ENCODE assay signal across 12 cellular contexts in the genomic region with DNA sequence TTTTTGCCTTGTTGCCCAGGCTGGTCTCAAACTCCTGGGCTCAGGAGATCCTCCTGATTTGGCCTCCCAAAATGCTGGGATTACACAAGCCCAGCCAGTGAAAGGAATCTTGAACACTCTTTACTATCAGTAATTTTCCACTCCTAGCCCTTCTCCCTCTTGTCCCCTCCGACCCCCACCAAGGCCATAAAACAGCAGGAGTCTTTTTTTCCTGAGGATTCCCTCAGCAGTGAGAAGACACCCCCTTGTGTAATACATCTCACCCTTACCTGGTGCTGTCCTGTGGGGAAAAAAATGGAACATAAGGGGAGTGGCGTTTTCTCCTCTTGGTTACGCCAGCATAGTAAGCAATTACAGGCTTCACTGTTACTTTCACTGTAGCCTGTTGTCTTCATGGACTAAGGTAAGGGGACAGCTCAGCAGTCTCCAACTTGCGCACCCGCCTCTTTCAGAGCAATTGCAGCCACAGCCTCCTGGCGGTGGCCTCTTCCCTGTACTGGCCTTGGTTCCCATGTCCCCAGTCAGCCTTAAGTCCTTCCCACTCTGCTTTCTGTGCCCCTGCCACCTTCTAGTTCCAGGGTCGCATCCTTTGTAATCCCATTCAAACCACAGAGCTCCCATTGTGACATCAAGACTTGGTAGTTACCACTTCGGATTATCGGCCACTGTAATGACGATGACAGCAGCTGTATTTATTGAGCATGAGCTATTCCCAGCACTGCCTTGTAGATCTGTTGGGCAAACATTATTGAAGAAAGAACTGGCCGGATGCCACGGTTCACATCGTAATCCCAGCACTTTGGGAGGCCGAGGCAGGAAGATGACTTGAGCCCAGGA. TPM values are rescaled to one million over a fixed set of nuclear protein-coding genes. Genes with fewer than 3 reads are reported as not detected.
A peak's percentile ranks its signal among the peaks of the same experiment; 100 is the strongest.
DNase-seq lines count a peak whose midpoint lies in the region; ATAC-seq, FAIRE-seq and TF ChIP-seq lines count a peak whose summit lies in the region.
"Had no signal": no experiment of that assay in that cellular context is flagged by ENCODE, and none has a peak within 500 bp of the region (broad histone marks: within the 10 kb centered on the region; RNA-seq: fewer than 3 reads in every experiment).

No MANE protein-coding gene starts in this region.

- no peak for FAIRE-seq in A549 (lab: Jason Lieb, UNC)
- no peak for FAIRE-seq in D721Med (lab: Jason Lieb, UNC)
- FAIRE-seq: GM18507 had no signal

- no peak overlapping the region for H3K4me2 ChIP-seq in A549

- H3K27ac ChIP-seq in A549: peak overlapping the region; percentile 25 to 32; a peak in 1 of 6 replicates
- H3K27ac ChIP-seq in cingulate gyrus (ENCODE audit: low read depth, low read length): peak overlapping the region; percentile 47

- TF ChIP-seq CTCF in A549 (IDR thresholded peaks at IDR 0.05): no peak
- TF ChIP-seq CTCF in neural crest cell (conservative IDR thresholded peaks at IDR 0.05): no peak
- TF ChIP-seq CTCF in D721Med (IDR thresholded peaks at IDR 0.05; ENCODE audit: insufficient read depth, missing control alignments): no peak

- no peaks in the 10 kb centered on the region for H3K9me3 ChIP-seq in A549

- peak overlapping the region; percentile 28 for H3K27ac Mint-ChIP-seq in neural crest cell (ENCODE audit: unreplicated experiment)
- H3K27ac Mint-ChIP-seq: memory B cell; T-helper 2 cell treated with Interferon-gamma antibody and Interleukin-4, amounts not matched to agents 5 μg/mL and 100 μg/mL, for 36 hours had no signal

- ATAC-seq in A549: peak; percentile 48; a peak in 3 of 6 replicates

- TF ChIP-seq RAD21 in A549 (conservative IDR thresholded peaks at IDR 0.05 in 1 of 2, IDR thresholded peaks at IDR 0.05 in 1 of 2): no peak

- CTCF ChIA-PET in A549 (lab: Yijun Ruan, JAX): interaction anchor here (1.2 to 2.8 kb wide), 5 partner anchors 18 to 114 kb away, joined by 3 to 14 read pairs (median 3); no protein-coding TSS in a partner anchor

- WGBS in A549 (ENCODE audit: missing lambda C conversion rate): 71% methylated on average over 14 of the region's 14 CpGs

- POLR2A ChIA-PET in A549 (lab: Yijun Ruan, JAX): interaction anchor here (1.3 kb wide), 1 partner anchor 10 kb away, joined by 3 read pairs; a partner anchor contains a TSS

- peaks cover 3% of the 10 kb centered on the region for H3K27me3 Mint-ChIP-seq in neural crest cell (ENCODE audit: low read depth)

- peaks cover 20% of the 10 kb centered on the region for H3K4me1 ChIP-seq in A549

- no peaks in the 10 kb centered on the region for H3K9me3 Mint-ChIP-seq in neural crest cell
- H3K9me3 Mint-ChIP-seq: memory B cell; T-helper 2 cell treated with Interferon-gamma antibody and Interleukin-4, amounts not matched to agents 5 μg/mL and 100 μg/mL, for 36 hours had no signal

- H3K4me3 ChIP-seq in A549: no peak overlapping the region

- no peak for TF ChIP-seq POLR2A in A549 (IDR thresholded peaks at IDR 0.05; ENCODE audit: low read length)

- H3K4me1 Mint-ChIP-seq in neural crest cell: peaks cover 27% of the 10 kb centered on the region

- H3K36me3 Mint-ChIP-seq in neural crest cell (ENCODE audit: low read depth): no peaks in the 10 kb centered on the region
- H3K36me3 Mint-ChIP-seq: memory B cell had no signal

- no peak for DNase-seq in A549 (ENCODE audit: low read depth in 1 of 2, low spot score in 1 of 2)
- DNase-seq in NCI-H2029 treated with DMSO at 0.1 percent for 48 hours (lab: John Stamatoyannopoulos, UW): peak; percentile 61
- no peak for DNase-seq in neural crest cell (ENCODE audit: low read depth, low spot score)
- no peak for DNase-seq in activated CD4-positive, alpha-beta T cell treated with anti-CD3 and anti-CD28 coated beads for 4 hours
- DNase-seq in activated CD8-positive, alpha-beta memory T cell treated with anti-CD3 and anti-CD28 coated beads, Interleukin-2, amount 50 U/mL, for 48 hours: no peak
- no peak for DNase-seq in A172 (ENCODE audit: low spot score)
- no peak for DNase-seq in D721Med (ENCODE audit: insufficient read length, low spot score)
- DNase-seq: hippocampal formation had no signal

- no peak for TF ChIP-seq EP300 in A549 (IDR thresholded peaks at IDR 0.05)

- peak overlapping the region; percentile 5 for H3K4me3 Mint-ChIP-seq in neural crest cell
- H3K4me3 Mint-ChIP-seq: memory B cell; T-helper 2 cell treated with Interferon-gamma antibody and Interleukin-4, amounts not matched to agents 5 μg/mL and 100 μg/mL, for 36 hours had no signal

TF ChIP-seq in A549, 52 proteins besides CTCF, POLR2A, EP300 and RAD21:
- TF ChIP-seq ZNF302 (CRISPR knock-in tag; IDR thresholded peaks at IDR 0.05) (no peak), MAZ (IDR thresholded peaks at IDR 0.05; ENCODE audit: borderline replicate concordance, low read depth, low read length) (no peak), GATA3 (IDR thresholded peaks at IDR 0.05; ENCODE audit: borderline replicate concordance) (no peak), JUNB (IDR thresholded peaks at IDR 0.05) (no peak)

RNA-seq across cellular contexts. Expression of a gene that starts 10.0 kb away (rescaled TPM):
- polyA plus RNA-seq in A549 (2011; rRNA removed): 6.0 and 7.8 TPM in 2 replicates
- polyA plus RNA-seq in A549 (2012; cell fraction: cytosol; rRNA removed): 7.8 and 10.3 TPM in 2 replicates
- polyA plus RNA-seq in A549 (2012; cell fraction: nucleus; rRNA removed): 6.8 and 7.3 TPM in 2 replicates
- 6.8 to 7.6 TPM (median 7.5 TPM) in 3 replicates for polyA plus RNA-seq in A549 (2017; fragmentation: RNase III; extraction: RNeasy Plus Mini Kit Qiagen cat#74134 plus additional on column Dnase treatment)
- 7.6 and 11.6 TPM in 2 replicates for polyA minus RNA-seq in A549 (2011; rRNA and poly(A)+ RNA removed)
- total RNA-seq in neural crest cell: 9.8 and 11.8 TPM in 2 replicates
- total RNA-seq in A172 (2014; rRNA removed; shearing (Covaris generic)): 14.1 and 15.7 TPM in 2 replicates

RNA-seq across cellular contexts. Expression of a gene that starts 10.9 kb away (rescaled TPM):
- 7.0 TPM in 2 replicates for polyA plus RNA-seq in A549 (2011; rRNA removed)
- polyA plus RNA-seq in A549 (2012; cell fraction: cytosol; rRNA removed): 8.1 and 9.1 TPM in 2 replicates
- polyA plus RNA-seq in A549 (2012; cell fraction: nucleus; rRNA removed): 19.7 and 19.8 TPM in 2 replicates
- polyA plus RNA-seq in A549 (2017; fragmentation: RNase III; extraction: RNeasy Plus Mini Kit Qiagen cat#74134 plus additional on column Dnase treatment): 6.5 to 7.0 TPM (median 7.0 TPM) in 3 replicates
- 6.6 and 7.0 TPM in 2 replicates for polyA minus RNA-seq in A549 (2011; rRNA and poly(A)+ RNA removed)
- total RNA-seq in neural crest cell: 13.9 and 16.8 TPM in 2 replicates
- total RNA-seq in A172 (2014; rRNA removed; shearing (Covaris generic)): 27.8 and 32.7 TPM in 2 replicates
